ENCODE assay signal across 7 cellular contexts in genomic region chr5:14946813-14947640, GRCh38.
A peak's percentile ranks its signal among the peaks of the same experiment; 100 is the strongest.
DNase-seq lines count a peak whose midpoint lies in the region; ATAC-seq and TF ChIP-seq lines count a peak whose summit lies in the region.

No MANE protein-coding gene starts in this region.

- intact Hi-C loops in psoas muscle (cut with DNase I): no loop called here

- peak; percentile 23 for TF ChIP-seq CTCF in psoas muscle (IDR thresholded peaks at IDR 0.05)

- H3K36me3 ChIP-seq in psoas muscle (ENCODE audit: insufficient read depth in 1 of 2, low read depth in 1 of 2): no peaks in the 10 kb centered on the region

- no peak for TF ChIP-seq POLR2A in erythroblast (IDR thresholded peaks at IDR 0.05; ENCODE audit: low read length)

- no peaks in the 10 kb centered on the region for H3K9me3 ChIP-seq in psoas muscle

- no peaks in the 10 kb centered on the region for H3K4me1 ChIP-seq in psoas muscle

- no peak overlapping the region for H3K4me3 ChIP-seq in psoas muscle

- 29 to 38% (median 31%) methylated on average over 4 of the region's 4 CpGs for WGBS in psoas muscle, 3 donors

- DNase-seq in EL (peak; percentile 25), HuH-7.5 (ENCODE audit: low spot score) (peak; percentile 26), T follicular helper cell (ENCODE audit: low read depth) (peak; percentile 18), erythroblast (lab: John Stamatoyannopoulos, UW) (peak; percentile 11 to 38), psoas muscle (no peak)
- DNase-seq in activated CD4-positive, CD25-positive, alpha-beta regulatory T cell (lab: John Stamatoyannopoulos, UW): no peak

- no peak overlapping the region for H3K27ac ChIP-seq in psoas muscle

- no peaks in the 10 kb centered on the region for H3K27me3 ChIP-seq in psoas muscle (ENCODE audit: insufficient read depth in 3 of 3, low read length in 2 of 3)

- ATAC-seq in GM19452 (IDR thresholded peaks at IDR 0.05; ENCODE audit: unreplicated experiment): peak; percentile 79
- ATAC-seq in psoas muscle: peak in 1 of 4 donors; percentile 47

Comparison
In these comparisons a context has a peak if more than half of its experiments do, and no peak if none do; other contexts are left out.
1. DNase-seq: peak in EL (single experiment), HuH-7.5 (single experiment), T follicular helper cell (single experiment) and erythroblast (2 of 2); none in psoas muscle (0 of 2) and activated CD4-positive, CD25-positive, alpha-beta regulatory T cell (0 of 4).